In genomic region chr4:80072607-80073361, GRCh38 we compare ENCODE assay signal across 8 cellular contexts. TPM values are rescaled to one million over a fixed set of nuclear protein-coding genes. Genes with fewer than 3 reads are reported as not detected.
A peak's percentile ranks its signal among the peaks of the same experiment; 100 is the strongest.
DNase-seq lines count a peak whose midpoint lies in the region; ATAC-seq and TF ChIP-seq lines count a peak whose summit lies in the region.

Gene ANTXR2, minus strand, starts transcription at chr4:80073229. Its CDS starts 669 bp downstream, at chr4:80072560.

- peak within 1 kb of the TSS; percentile 90 for H3K9ac ChIP-seq in OCI-LY3 (ENCODE audit: low read length)
- H3K9ac ChIP-seq in muscle layer of colon (ENCODE audit: low read length), result peak within 1 kb of the TSS; percentile 88

- H3K27me3 ChIP-seq in OCI-LY3 (ENCODE audit: low read depth, low read length) (peaks cover 3% of the 10 kb centered on the region; the same call in 1 of the 2 replicates), esophagus (ENCODE audit: control insufficient read depth in 1 of 2, insufficient read depth in 2 of 2, low read length in 2 of 2) (no peaks in the 10 kb centered on the region), muscle layer of colon (ENCODE audit: control insufficient read depth in 1 of 2, insufficient read depth in 2 of 2, low read length in 2 of 2) (no peaks in the 10 kb centered on the region)

- WGBS in esophagus, 2 donors, result 0% methylated on average over 42 to 61 of the region's 61 CpGs

- H3K4me1 ChIP-seq in OCI-LY3 (ENCODE audit: low read length) (peaks cover 65% of the 10 kb centered on the region), esophagus (ENCODE audit: control insufficient read depth in 2 of 2, insufficient read depth in 2 of 2, low read length in 1 of 2) (no peaks in the 10 kb centered on the region), muscle layer of colon (ENCODE audit: insufficient read depth, low read length) (peaks cover 42% of the 10 kb centered on the region)

- H3K4me3 Mint-ChIP-seq in stimulated activated effector memory CD8-positive, alpha-beta T cell treated with anti-CD3 and anti-CD28 coated beads, Interleukin-12 subunit alpha, Interleukin-12 subunit beta, amount 100 ng/mL, for 72 hours, result peak within 1 kb of the TSS; percentile 92

- H3K36me3 ChIP-seq in OCI-LY3 (replicated peaks; ENCODE audit: low read depth, low read length) (peaks cover 19% of the 10 kb centered on the region), esophagus (ENCODE audit: control insufficient read depth in 2 of 2, insufficient read depth in 2 of 2, low read length in 1 of 2) (no peaks in the 10 kb centered on the region), muscle layer of colon (ENCODE audit: insufficient read depth, low read length) (peaks cover 13% of the 10 kb centered on the region)

- H3K4me3 ChIP-seq in OCI-LY3 (ENCODE audit: low read length), result peak within 1 kb of the TSS; percentile 81
- peak within 1 kb of the TSS; percentile 71 to 84 for H3K4me3 ChIP-seq in esophagus (ENCODE audit: low read depth in 1 of 2, low read length in 2 of 2)
- H3K4me3 ChIP-seq in muscle layer of colon (ENCODE audit: low read depth in 1 of 2, low read length in 2 of 2), result peak within 1 kb of the TSS; percentile 71 to 92

- H3K79me2 ChIP-seq in OCI-LY3 (ENCODE audit: low read length), result no peaks in the 10 kb centered on the region

- ATAC-seq in GM19328 (IDR thresholded peaks at IDR 0.05; ENCODE audit: unreplicated experiment) (peak; percentile 74), HG03457 (IDR thresholded peaks at IDR 0.05; ENCODE audit: unreplicated experiment) (peak; percentile 64)
- ATAC-seq in stimulated activated effector memory CD8-positive, alpha-beta T cell treated with anti-CD3 and anti-CD28 coated beads, Interleukin-12 subunit alpha, Interleukin-12 subunit beta, amount 100 ng/mL, for 72 hours, result peak; percentile 80

- H3K36me3 Mint-ChIP-seq in stimulated activated effector memory CD8-positive, alpha-beta T cell treated with anti-CD3 and anti-CD28 coated beads, Interleukin-12 subunit alpha, Interleukin-12 subunit beta, amount 100 ng/mL, for 72 hours, result peaks cover 42% of the 10 kb centered on the region

- TF ChIP-seq CTCF in OCI-LY3 (IDR thresholded peaks at IDR 0.05; ENCODE audit: low read depth, low read length), result no peak

- peaks cover 66% of the 10 kb centered on the region for H3K4me1 Mint-ChIP-seq in stimulated activated effector memory CD8-positive, alpha-beta T cell treated with anti-CD3 and anti-CD28 coated beads, Interleukin-12 subunit alpha, Interleukin-12 subunit beta, amount 100 ng/mL, for 72 hours

- DNase-seq in CD1c-positive myeloid dendritic cell (ENCODE audit: extremely low spot score), result peak; percentile 93
- DNase-seq in activated T-cell treated with anti-CD3 and anti-CD28 coated beads, Interleukin-2, amount 50 U/mL, for 1 hour, result peak; percentile 75
- peak; percentile 41 to 81 for DNase-seq in stimulated activated effector memory CD8-positive, alpha-beta T cell treated with anti-CD3 and anti-CD28 coated beads, Interleukin-12 subunit alpha, Interleukin-12 subunit beta, amount 100 ng/mL, for 72 hours (ENCODE audit: low spot score in 2 of 2)

- H3K9me3 ChIP-seq in OCI-LY3 (ENCODE audit: insufficient read depth, low read length) (peaks cover 8% of the 10 kb centered on the region; the same call in 1 of the 2 replicates), esophagus (ENCODE audit: control insufficient read depth in 2 of 2, insufficient read depth in 1 of 2, low read depth in 1 of 2, low read length in 1 of 2) (no peaks in the 10 kb centered on the region), muscle layer of colon (ENCODE audit: low read length) (no peaks in the 10 kb centered on the region)

- peak within 1 kb of the TSS; percentile 95 for H2AFZ ChIP-seq in OCI-LY3 (ENCODE audit: low read depth, low read length)

- H3K9me3 Mint-ChIP-seq in stimulated activated effector memory CD8-positive, alpha-beta T cell treated with anti-CD3 and anti-CD28 coated beads, Interleukin-12 subunit alpha, Interleukin-12 subunit beta, amount 100 ng/mL, for 72 hours, result no peaks in the 10 kb centered on the region

- no peaks in the 10 kb centered on the region for H4K20me1 ChIP-seq in OCI-LY3 (ENCODE audit: insufficient read depth, low read length)

- H3K4me2 ChIP-seq in OCI-LY3 (ENCODE audit: low read length), result peak within 1 kb of the TSS; percentile 98

- peak within 1 kb of the TSS; percentile 88 for H3K27ac ChIP-seq in OCI-LY3 (ENCODE audit: low read length)
- H3K27ac ChIP-seq in esophagus (ENCODE audit: low read depth in 2 of 2, low read length in 1 of 2), result peak within 1 kb of the TSS; percentile 91
- H3K27ac ChIP-seq in muscle layer of colon (ENCODE audit: low read depth, low read length), result peak within 1 kb of the TSS; percentile 94

- H3K27ac Mint-ChIP-seq in stimulated activated effector memory CD8-positive, alpha-beta T cell treated with anti-CD3 and anti-CD28 coated beads, Interleukin-12 subunit alpha, Interleukin-12 subunit beta, amount 100 ng/mL, for 72 hours, result peak within 1 kb of the TSS; percentile 94

RNA-seq across cellular contexts. Expression of gene ANTXR2, which starts in this region (rescaled TPM):
- polyA plus RNA-seq in esophagus, result 1 to 10 TPM; 4.0 to 9.6 TPM

Comparison
In these comparisons a context has a peak if more than half of its experiments do, and no peak if none do; other contexts are left out.
1. Peak in every context shown above with its lines: DNase-seq, ATAC-seq, H3K4me3 ChIP-seq and H3K27ac ChIP-seq.